Comparison of ENCODE assay signal across 26 cellular contexts in genomic region chr10:110346914-110347313, GRCh38. TPM values are rescaled to one million over a fixed set of nuclear protein-coding genes. Genes with fewer than 3 reads are reported as not detected.
DNase-seq lines count a peak whose midpoint lies in the region; ATAC-seq, FAIRE-seq and TF ChIP-seq lines count a peak whose summit lies in the region.
"Had no signal": no experiment of that assay in that cellular context is flagged by ENCODE, and none has a peak within 500 bp of the region (broad histone marks: within the 10 kb centered on the region; RNA-seq: fewer than 3 reads in every experiment).

No MANE protein-coding gene starts in this region.

- peak overlapping the region; percentile 4; the same call in 1 of the 2 replicates for H3K4me2 ChIP-seq in MM.1S (ENCODE audit: low read depth, low read length)
- no peak overlapping the region for H3K4me2 ChIP-seq in GM12878 (ENCODE audit: control insufficient read depth, insufficient read depth)
- H3K4me2 ChIP-seq: BLaER1 treated with 17β-estradiol and CSF1 and Interleukin-3, amounts not matched to agents 10 nM and 100 nM; GM23338 had no signal

- TF ChIP-seq CTCF in breast epithelium (IDR thresholded peaks at IDR 0.05) (no peak), MCF 10A (IDR thresholded peaks at IDR 0.05; ENCODE audit: unreplicated experiment) (no peak), HEK293 (tag by site-specific recombination; IDR thresholded peaks at IDR 0.05) (no peak), MM.1S (IDR thresholded peaks at IDR 0.05; ENCODE audit: low read length) (no peak), GM12878 (IDR thresholded peaks at IDR 0.05 in 2 of 3, conservative IDR thresholded peaks at IDR 0.05 in 1 of 3; ENCODE audit: control insufficient read depth in 2 of 3, extremely low read depth in 1 of 3, insufficient read depth in 1 of 3, low read depth in 3 of 3, low read length in 3 of 3) (no peak), BE2C (IDR thresholded peaks at IDR 0.05; ENCODE audit: low read depth, low read length) (no peak)

- POLR2A ChIA-PET in MCF 10A (lab: Yijun Ruan, JAX) (interaction anchor here (3.6 kb wide), 1 partner anchor 11 kb away, joined by 13 read pairs; no protein-coding TSS in a partner anchor), HEK293 (lab: Yijun Ruan, JAX) (no interaction called here), GM12878 (lab: Charles Lee) (interaction anchor here (1.5 to 3.2 kb wide), 3 partner anchors 10 to 21 kb away, joined by 7 to 9 read pairs (median 7); no protein-coding TSS in a partner anchor)

- H3K27ac ChIP-seq in breast epithelium (peak overlapping the region; percentile 48 to 52), HEK293 (ENCODE audit: extremely low read depth, low read depth, low read length) (no peak overlapping the region), MM.1S (ENCODE audit: low read length) (peak overlapping the region; percentile 5; the same call in 1 of the 2 replicates), GM12878 (ENCODE audit: control insufficient read depth, insufficient read depth) (no peak overlapping the region)
- H3K27ac ChIP-seq: 22Rv1; BLaER1 treated with 17β-estradiol and CSF1 and Interleukin-3, amounts not matched to agents 10 nM and 100 nM had no signal

- H3K4me1 ChIP-seq in breast epithelium (no peaks in the 10 kb centered on the region), HEK293 (ENCODE audit: control insufficient read depth, insufficient read depth, low read length) (peaks cover 3% of the 10 kb centered on the region; the same call in 1 of the 2 replicates), MM.1S (ENCODE audit: low read length) (peaks cover 53% of the 10 kb centered on the region), GM12878 (ENCODE audit: control insufficient read depth, insufficient read depth, low read length) (no peaks in the 10 kb centered on the region), BE2C (no peaks in the 10 kb centered on the region)

- no peaks in the 10 kb centered on the region for H4K20me1 ChIP-seq in MM.1S (ENCODE audit: insufficient read depth, low read length)
- H4K20me1 ChIP-seq in GM12878 (ENCODE audit: control insufficient read depth, insufficient read depth): no peaks in the 10 kb centered on the region
- H4K20me1 ChIP-seq: BLaER1 treated with 17β-estradiol and CSF1 and Interleukin-3, amounts not matched to agents 10 nM and 100 nM had no signal

- no peak overlapping the region for H3K27ac Mint-ChIP-seq in MCF 10A (ENCODE audit: low read depth, unreplicated experiment)
- H3K27ac Mint-ChIP-seq: CD4-positive, alpha-beta T cell; GM23338; H9; HFFc6 had no signal

- FAIRE-seq in GM12878 (lab: Jason Lieb, UNC): no peak
- FAIRE-seq: A204.1, D721Med, GM12891, GM18507 had no signal

- in situ Hi-C loops in GM12878 (cut with MboI): no loop called here

- H3K36me3 ChIP-seq in breast epithelium: no peaks in the 10 kb centered on the region
- H3K36me3 ChIP-seq in HEK293 (ENCODE audit: control insufficient read depth in 2 of 2, insufficient read depth in 1 of 2, low read length in 2 of 2): no peaks in the 10 kb centered on the region
- H3K36me3 ChIP-seq in MM.1S (replicated peaks; ENCODE audit: insufficient read depth, low read length): no peaks in the 10 kb centered on the region
- H3K36me3 ChIP-seq in GM12878 (ENCODE audit: control insufficient read depth in 2 of 2, insufficient read depth in 2 of 2, low read length in 1 of 2): no peaks in the 10 kb centered on the region
- no peaks in the 10 kb centered on the region for H3K36me3 ChIP-seq in BE2C
- H3K36me3 ChIP-seq: BLaER1 treated with 17β-estradiol and CSF1 and Interleukin-3, amounts not matched to agents 10 nM and 100 nM had no signal

- no peaks in the 10 kb centered on the region for H3K27me3 Mint-ChIP-seq in MCF 10A (ENCODE audit: insufficient read depth, unreplicated experiment)
- H3K27me3 Mint-ChIP-seq: CD4-positive, alpha-beta T cell had no signal

- H3K36me3 Mint-ChIP-seq in MCF 10A (ENCODE audit: insufficient read depth, unreplicated experiment): no peaks in the 10 kb centered on the region
- H3K36me3 Mint-ChIP-seq: CD14-positive monocyte; CD8-positive, alpha-beta memory T cell had no signal

- ATAC-seq in GM12878 (no peak), HG02759 (IDR thresholded peaks at IDR 0.05; ENCODE audit: unreplicated experiment) (no peak), HG03571 (IDR thresholded peaks at IDR 0.05; ENCODE audit: unreplicated experiment) (no peak)
- ATAC-seq: GM23338, HCT116 had no signal

- intact Hi-C loops in breast epithelium (cut with DNase I; ENCODE audit: low total_unique reads) (no loop called here), MCF 10A (cut with micrococcal nuclease) (no loop called here), GM12878 (cut with micrococcal nuclease; ENCODE audit: unreplicated experiment) (no loop called here)

- H3K4me3 ChIP-seq in breast epithelium (no peak overlapping the region), HEK293 (ENCODE audit: low read depth, low read length) (no peak overlapping the region), MM.1S (ENCODE audit: low read length) (no peak overlapping the region), GM12878 (no peak overlapping the region), BE2C (ENCODE audit: low read depth, low read length) (no peak overlapping the region)
- H3K4me3 ChIP-seq: BLaER1 treated with 17β-estradiol and CSF1 and Interleukin-3, amounts not matched to agents 10 nM and 100 nM; GM23338 had no signal

- no peak for TF ChIP-seq RAD21 in GM12878 (IDR thresholded peaks at IDR 0.05; ENCODE audit: insufficient read depth, low read depth, low read length)

- no peak overlapping the region for H3K9ac ChIP-seq in MM.1S (ENCODE audit: low read length)
- H3K9ac ChIP-seq in GM12878 (ENCODE audit: control insufficient read depth, insufficient read depth, low read length): no peak overlapping the region
- H3K9ac ChIP-seq: BLaER1 treated with 17β-estradiol and CSF1 and Interleukin-3, amounts not matched to agents 10 nM and 100 nM had no signal

- 77% methylated on average over 4 of the region's 4 CpGs for WGBS in GM12878 (ENCODE audit: insufficient coverage, insufficient replicate concordance, low lambda C conversion rate, missing lambda C conversion rate)

- peaks cover 11% of the 10 kb centered on the region for H3K4me1 Mint-ChIP-seq in MCF 10A (ENCODE audit: insufficient read depth, unreplicated experiment)
- H3K4me1 Mint-ChIP-seq: CD8-positive, alpha-beta memory T cell had no signal

- H3K79me2 ChIP-seq in MM.1S (ENCODE audit: low read length) (no peaks in the 10 kb centered on the region), GM12878 (ENCODE audit: control insufficient read depth, insufficient read depth, low read length) (no peaks in the 10 kb centered on the region)

- H3K27me3 ChIP-seq in breast epithelium (no peaks in the 10 kb centered on the region), MM.1S (replicated peaks; ENCODE audit: insufficient read depth, low read length) (0 out of 2 replicates have a peak, but pooled peaks cover 8% of the 10 kb centered on the region), GM12878 (replicated peaks in 1 of 2; ENCODE audit: control insufficient read depth in 2 of 2, insufficient read depth in 2 of 2, low read length in 1 of 2) (no peaks in the 10 kb centered on the region), BE2C (no peaks in the 10 kb centered on the region)
- H3K27me3 ChIP-seq: BLaER1 treated with 17β-estradiol and CSF1 and Interleukin-3, amounts not matched to agents 10 nM and 100 nM had no signal

- DNase-seq in breast epithelium (ENCODE audit: low spot score in 2 of 2) (no peak), MCF 10A (ENCODE audit: unreplicated experiment) (no peak), MM.1S (peak; percentile 36), GM12878 (ENCODE audit: low read depth, low spot score) (no peak), BE2C (no peak)
- DNase-seq: CD4-positive, alpha-beta T cell; CD8-positive, alpha-beta memory T cell; DMS 273 treated with DMSO at 0.1 percent for 48 hours; DMS79; EL; GDM1; H9; HFFc6 had no signal

- no peak for TF ChIP-seq EP300 in GM12878 (IDR thresholded peaks at IDR 0.05; ENCODE audit: borderline replicate concordance in 1 of 2, control insufficient read depth in 1 of 2, low read depth in 2 of 2, low read length in 2 of 2)

- H3F3A ChIP-seq in MM.1S (ENCODE audit: insufficient read depth, low read length): peaks cover 21% of the 10 kb centered on the region

- no peak overlapping the region for H3K4me3 Mint-ChIP-seq in MCF 10A (ENCODE audit: unreplicated experiment)
- H3K4me3 Mint-ChIP-seq: B cell; CD14-positive monocyte; CD4-positive, alpha-beta T cell; CD8-positive, alpha-beta memory T cell; GM23338; H9; HFFc6 had no signal

- SMC1A ChIA-PET in GM12878 (lab: Charles Lee; ENCODE audit: uncharacterized antibody, unreplicated experiment): interaction anchor here (0.8 to 3.7 kb wide), 5 partner anchors 13 to 136 kb away, joined by 3 to 32 read pairs (median 6); no protein-coding TSS in a partner anchor

- CTCF ChIA-PET in MCF 10A (lab: Yijun Ruan, JAX): interaction anchor here (0.7 to 1.0 kb wide), 3 partner anchors 11 to 169 kb away, joined by 3 to 5 read pairs (median 3); no protein-coding TSS in a partner anchor
- CTCF ChIA-PET in HEK293 (lab: Yijun Ruan, JAX): interaction anchor here (1.0 kb wide), 1 partner anchor 10 kb away, joined by 7 read pairs; no protein-coding TSS in a partner anchor
- CTCF ChIA-PET in GM12878 (lab: Yijun Ruan, JAX): interaction anchor here (1.0 kb wide), 1 partner anchor 13 kb away, joined by 4 read pairs; no protein-coding TSS in a partner anchor

- H3K9me2 ChIP-seq in MM.1S (replicated peaks; ENCODE audit: insufficient read depth, low read length): no peaks in the 10 kb centered on the region

- H3K9me3 ChIP-seq in breast epithelium (no peaks in the 10 kb centered on the region), HEK293 (ENCODE audit: control insufficient read depth, insufficient read depth, low read depth, low read length) (no peaks in the 10 kb centered on the region), MM.1S (replicated peaks; ENCODE audit: insufficient read depth, low read length) (no peaks in the 10 kb centered on the region), GM12878 (replicated peaks; ENCODE audit: control insufficient read depth, insufficient read depth, low read length) (no peaks in the 10 kb centered on the region), BE2C (no peaks in the 10 kb centered on the region)
- H3K9me3 ChIP-seq: BLaER1 treated with 17β-estradiol and CSF1 and Interleukin-3, amounts not matched to agents 10 nM and 100 nM had no signal

- H2AFZ ChIP-seq in MM.1S (ENCODE audit: low read length) (no peak overlapping the region), GM12878 (ENCODE audit: control insufficient read depth, low read depth, low read length) (no peak overlapping the region)
- H2AFZ ChIP-seq: GM23338 had no signal

- TF ChIP-seq POLR2A in breast epithelium (IDR thresholded peaks at IDR 0.05) (no peak), GM12878 (IDR thresholded peaks at IDR 0.05; ENCODE audit: low read depth, low read length) (no peak)

- peaks cover 5% of the 10 kb centered on the region for H3K9me3 Mint-ChIP-seq in MCF 10A (ENCODE audit: unreplicated experiment)
- H3K9me3 Mint-ChIP-seq: CD14-positive monocyte; CD4-positive, alpha-beta T cell; CD8-positive, alpha-beta memory T cell; GM23338; H9; HFFc6 had no signal

- no TSS peak for BruUV-seq in MCF 10A (replicated peaks; lab: Mats Ljungman, UMichigan)
- no TSS peak for BruUV-seq in GM12878 (replicated peaks; lab: Mats Ljungman, UMichigan)

- RAD21 ChIA-PET in GM12878 (lab: Charles Lee; ENCODE audit: unreplicated experiment): interaction anchor here (0.9 to 1.6 kb wide), 5 partner anchors 10 to 200 kb away, joined by 3 to 6 read pairs (median 3); no protein-coding TSS in a partner anchor

RNA-seq across cellular contexts. Expression of gene SMNDC1, which starts 42.2 kb away (rescaled TPM):
- total RNA-seq in breast epithelium (10 to 100 TPM; 11.5 to 16.0 (median 13.4) TPM), MCF 10A (2022) (46.6 and 48.2 TPM in 2 replicates), GM12878 (2014; rRNA removed) (4.6 and 7.8 TPM in 2 replicates), GM12878 (2014; rRNA removed; fragmentation: Illumina TruSeq; extraction: Trizol) (11.0 and 12.3 TPM in 2 replicates), GM12878 (2021) (32.8 and 37.2 TPM in 2 replicates)
- total RNA-seq in GM12878 (2013; cell fraction: nucleolus; rRNA removed): 36.2 and 40.2 TPM in 2 replicates
- 7.3 TPM for polyA plus RNA-seq in GM12878 (2011; ENCODE audit: low read depth)
- polyA plus RNA-seq in GM12878 (2011; rRNA removed) (17.1 and 25.3 TPM in 2 replicates), GM12878 (2014; fragmentation: Illumina TruSeq; extraction: Trizol) (35.3 and 44.0 TPM in 2 replicates), GM12878 (2014; fragmentation: Nextera tagmentation; extraction: Ambion mirVana) (10 to 100 TPM; 10.1 to 12.9 TPM), GM12878 (2014; rRNA removed) (12.5 and 19.1 TPM in 2 replicates), GM12878 (2016; fragmentation: Nextera tagmentation; extraction: Ambion mirVana) (10 to 100 TPM; 22.7 to 26.5 TPM)
- 6.1 and 6.5 TPM in 2 replicates for polyA plus RNA-seq in GM12878 (2011; cell fraction: cytosol; rRNA removed)
- polyA plus RNA-seq in GM12878 (2011; cell fraction: nucleus; rRNA removed): 10.0 and 12.6 TPM in 2 replicates
- 14.0 and 21.2 TPM in 2 replicates for polyA plus RNA-seq in GM12878 (2012)
- polyA minus RNA-seq in GM12878 (2011; rRNA and poly(A)+ RNA removed): 4.6 and 9.4 TPM in 2 replicates
- 4.4 and 8.5 TPM in 2 replicates for polyA minus RNA-seq in GM12878 (2011; cell fraction: cytosol; rRNA and poly(A)+ RNA removed)
- polyA minus RNA-seq in GM12878 (2011; cell fraction: nucleus; rRNA and poly(A)+ RNA removed): 11.8 and 21.9 TPM in 2 replicates
- polyA plus RNA-seq in BE2C (2012; ENCODE audit: insufficient read depth, insufficient read length, low read depth): 58.2 TPM

Comparison
In these comparisons a context has a peak if more than half of its experiments do, and no peak if none do; other contexts are left out.
1. H3K27ac ChIP-seq: peak in breast epithelium (2 of 2) and MM.1S (single experiment); none in HEK293 (single experiment) and GM12878 (single experiment).